In genomic region chrX:56310581-56310980, GRCh38 we compare ENCODE assay signal across 27 cellular contexts.
"Had no signal": no experiment of that assay in that cellular context is flagged by ENCODE, and none has a peak within 500 bp of the region (broad histone marks: within the 10 kb centered on the region; RNA-seq: fewer than 3 reads in every experiment).

No MANE protein-coding gene starts in this region.

- H3K9me3 ChIP-seq: ovary, psoas muscle, right lobe of liver, sigmoid colon, thoracic aorta, thyroid gland, tibial nerve, vagina had no signal

- H3K27ac Mint-ChIP-seq: natural killer cell; nephron; neural progenitor cell; progenitor cell of endocrine pancreas; stimulated activated effector memory CD8-positive, alpha-beta T cell treated with anti-CD3 and anti-CD28 coated beads, Interleukin-12 subunit alpha, Interleukin-12 subunit beta, amount 100 ng/mL, for 72 hours; stimulated activated naive B cell treated with anti-CD40 and anti-IgM and Interleukin-4, amounts not matched to agents 10 μg/mL and 1 μg/mL and 100 μg/mL, for 72 hours; stimulated activated naive CD8-positive, alpha-beta T cell treated with anti-CD3 and anti-CD28 coated beads, Interleukin-15, Interleukin-2, amounts not matched to agents 100 ng/mL and 50 ng/mL, for 24 hours had no signal

- DNase-seq: natural killer cell; occipital lobe; ovary; posterior cingulate gyrus; psoas muscle; right cardiac atrium; right lobe of liver; sigmoid colon; small intestine; stimulated activated CD4-positive, alpha-beta T cell treated with anti-CD3 and anti-CD28 coated beads, Interleukin-15, amount 100 ng/mL, for 24 hours; stimulated activated CD4-positive, alpha-beta T cell treated with anti-CD3 and anti-CD28 coated beads, Interleukin-2, amount 100 ng/mL, for 24 hours; stimulated activated CD4-positive, alpha-beta T cell treated with anti-CD3 and anti-CD28 coated beads, Interleukin-2, amount 100 ng/mL, for 48 hours; stimulated activated CD4-positive, alpha-beta T cell treated with anti-CD3 and anti-CD28 coated beads, Interleukin-4, amount 100 ng/mL, for 24 hours; stimulated activated naive B cell treated with anti-CD40 and anti-IgM and Interleukin-4, amounts not matched to agents 10 μg/mL and 1 μg/mL and 100 μg/mL, for 72 hours; stimulated activated naive CD4-positive, alpha-beta T cell treated with Interleukin-2 at 50 U/mL for 16 hours; stomach; thyroid gland; upper lobe of left lung had no signal

- ATAC-seq: natural killer cell; psoas muscle; right cardiac atrium; right lobe of liver; stimulated activated effector memory CD8-positive, alpha-beta T cell treated with anti-CD3 and anti-CD28 coated beads, Interleukin-12 subunit alpha, Interleukin-12 subunit beta, amount 100 ng/mL, for 72 hours; stimulated activated naive B cell treated with anti-CD40 and anti-IgM and Interleukin-4, amounts not matched to agents 10 μg/mL and 1 μg/mL and 100 μg/mL, for 72 hours had no signal

- H3K27me3 Mint-ChIP-seq: progenitor cell of endocrine pancreas; stimulated activated naive CD8-positive, alpha-beta T cell treated with anti-CD3 and anti-CD28 coated beads, Interleukin-15, Interleukin-2, amounts not matched to agents 100 ng/mL and 50 ng/mL, for 24 hours had no signal

- H3K4me3 ChIP-seq: neural progenitor cell, ovary, psoas muscle, right lobe of liver, sigmoid colon, stomach, thoracic aorta, thyroid gland, tibial nerve, upper lobe of left lung, vagina had no signal

- H3K4me3 Mint-ChIP-seq: natural killer cell; nephron; neural progenitor cell; stimulated activated effector memory CD8-positive, alpha-beta T cell treated with anti-CD3 and anti-CD28 coated beads, Interleukin-12 subunit alpha, Interleukin-12 subunit beta, amount 100 ng/mL, for 72 hours; stimulated activated naive B cell treated with anti-CD40 and anti-IgM and Interleukin-4, amounts not matched to agents 10 μg/mL and 1 μg/mL and 100 μg/mL, for 72 hours; stimulated activated naive CD8-positive, alpha-beta T cell treated with anti-CD3 and anti-CD28 coated beads, Interleukin-15, Interleukin-2, amounts not matched to agents 100 ng/mL and 50 ng/mL, for 24 hours had no signal

- H3K36me3 Mint-ChIP-seq: natural killer cell; neural progenitor cell; stimulated activated effector memory CD8-positive, alpha-beta T cell treated with anti-CD3 and anti-CD28 coated beads, Interleukin-12 subunit alpha, Interleukin-12 subunit beta, amount 100 ng/mL, for 72 hours had no signal

- FAIRE-seq: small intestine, urothelium cell line had no signal

- H3K4me1 Mint-ChIP-seq: natural killer cell; nephron; neural progenitor cell; stimulated activated effector memory CD8-positive, alpha-beta T cell treated with anti-CD3 and anti-CD28 coated beads, Interleukin-12 subunit alpha, Interleukin-12 subunit beta, amount 100 ng/mL, for 72 hours had no signal
